9 cellular contexts compared by ENCODE assay signal in the genomic region with DNA sequence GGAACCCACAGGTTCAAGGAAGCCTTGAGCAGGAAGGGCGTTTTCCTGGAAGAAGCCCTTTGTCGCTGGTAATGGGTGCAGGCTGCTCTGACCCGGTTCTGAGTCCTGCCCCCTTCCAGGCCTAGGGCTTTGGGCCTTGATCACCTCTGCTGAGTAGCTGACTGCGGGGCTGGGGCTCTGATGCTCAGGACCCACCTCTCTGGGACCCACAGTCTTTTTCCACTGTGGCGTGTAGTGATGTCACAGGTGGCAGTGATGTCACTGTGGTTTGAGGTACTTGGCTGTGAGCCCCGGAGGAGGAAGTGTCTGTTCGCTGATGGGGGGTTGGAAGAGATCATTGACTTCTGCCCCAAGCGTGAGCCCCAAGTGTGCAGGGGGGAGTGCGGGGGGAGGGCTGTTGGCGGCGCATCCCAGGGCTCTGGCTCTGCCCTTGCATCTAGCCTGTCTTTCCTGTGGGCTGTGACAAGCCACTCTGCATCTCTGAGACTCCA. TPM values are rescaled to one million over a fixed set of nuclear protein-coding genes. Genes with fewer than 3 reads are reported as not detected.
A peak's percentile ranks its signal among the peaks of the same experiment; 100 is the strongest.
DNase-seq lines count a peak whose midpoint lies in the region; ATAC-seq and TF ChIP-seq lines count a peak whose summit lies in the region.
"Had no signal": no experiment of that assay in that cellular context is flagged by ENCODE, and none has a peak within 500 bp of the region (broad histone marks: within the 10 kb centered on the region; RNA-seq: fewer than 3 reads in every experiment).

No MANE protein-coding gene starts in this region.

- H2BK15ac ChIP-seq in IMR-90 (ENCODE audit: low read depth, low read length), result no peak overlapping the region

- H2AFZ ChIP-seq in IMR-90 (replicated peaks; ENCODE audit: low read length, poor library complexity), result no peak overlapping the region

- H3K9me3 ChIP-seq in IMR-90 (ENCODE audit: control insufficient read depth, insufficient read depth, low read length), result no peaks in the 10 kb centered on the region
- H3K9me3 ChIP-seq: tibial artery had no signal

- H2BK120ac ChIP-seq in IMR-90 (ENCODE audit: low read depth, low read length), result no peak overlapping the region

- BruUV-seq in IMR-90 (replicated peaks; lab: Mats Ljungman, UMichigan), result no TSS peak

- no peak overlapping the region for H3K9ac ChIP-seq in IMR-90 (ENCODE audit: low read depth, low read length)

- no peak overlapping the region for H3K56ac ChIP-seq in IMR-90 (ENCODE audit: extremely low read depth, insufficient read depth, low read length)

- no peak overlapping the region for H3K23ac ChIP-seq in IMR-90 (ENCODE audit: low read depth, low read length)

- CTCF ChIA-PET in IMR-90 (lab: Yijun Ruan, JAX), result no interaction called here

- no peak for TF ChIP-seq RAD21 in IMR-90 (IDR thresholded peaks at IDR 0.05; ENCODE audit: low read length)

- TF ChIP-seq CTCF in IMR-90 (conservative IDR thresholded peaks at IDR 0.05; ENCODE audit: low read depth, low read length), result no peak

- POLR2A ChIA-PET in IMR-90 (lab: Charles Lee; ENCODE audit: unreplicated experiment), result no interaction called here

- H3K4me1 ChIP-seq in IMR-90 (ENCODE audit: control insufficient read depth, insufficient read depth, low read length), result peaks cover 22% of the 10 kb centered on the region

- no peak overlapping the region for H4K5ac ChIP-seq in IMR-90 (ENCODE audit: low read depth, low read length)

- peak; percentile 35 for DNase-seq in IMR-90
- peak in 2 of 3 experiments; percentile 76 to 81 for DNase-seq in activated CD8-positive, alpha-beta memory T cell treated with anti-CD3 and anti-CD28 coated beads for 48 hours (ENCODE audit: low read depth in 2 of 3, low spot score in 2 of 3)
- DNase-seq in Right ventricle myocardium superior, result peak; percentile 71
- peak; percentile 75 for DNase-seq in stimulated activated CD4-positive, alpha-beta T cell treated with anti-CD3 and anti-CD28 coated beads, Interleukin-4, amount 100 ng/mL, for 1 hour
- no peak for DNase-seq in HPDE6-E6E7 (ENCODE audit: extremely low spot score)
- no peak for DNase-seq in kidney tubule cell (ENCODE audit: low spot score)
- DNase-seq in kidney glomerular epithelial cell (lab: John Stamatoyannopoulos, UW), result no peak
- DNase-seq in NCI-H69 (lab: John Stamatoyannopoulos, UW), result no peak

- no peak for TF ChIP-seq POLR2A in IMR-90 (IDR thresholded peaks at IDR 0.05; ENCODE audit: low read depth, low read length)

- no peaks in the 10 kb centered on the region; the same call in 1 of the 2 replicates for H4K20me1 ChIP-seq in IMR-90 (ENCODE audit: insufficient read depth, low read length)

- no peak overlapping the region for H3K18ac ChIP-seq in IMR-90 (ENCODE audit: low read depth, low read length)

- H3K27ac ChIP-seq in IMR-90 (ENCODE audit: insufficient read depth, low read length), result no peak overlapping the region

- peaks cover 14% of the 10 kb centered on the region for H3K9me1 ChIP-seq in IMR-90 (ENCODE audit: insufficient read depth, low read length)

- H3K4me3 ChIP-seq in IMR-90 (ENCODE audit: insufficient read depth, low read depth, low read length), result no peak overlapping the region
- H3K4me3 ChIP-seq: tibial artery had no signal

- ATAC-seq in IMR-90 (ENCODE audit: low read depth) (no peak), Right ventricle myocardium superior (ENCODE audit: poor library complexity) (peak; percentile 16)

- H2BK20ac ChIP-seq in IMR-90 (ENCODE audit: low read depth, low read length), result no peak overlapping the region

- no peak overlapping the region for H3K14ac ChIP-seq in IMR-90 (replicated peaks; ENCODE audit: low read depth, low read length)

- H3K27me3 ChIP-seq in IMR-90 (ENCODE audit: control insufficient read depth, insufficient read depth, low read length), result no peaks in the 10 kb centered on the region

- H2AK5ac ChIP-seq in IMR-90 (ENCODE audit: low read depth, low read length), result no peak overlapping the region

- H2AK9ac ChIP-seq in IMR-90 (replicated peaks; ENCODE audit: low read depth, low read length, poor library complexity), result no peak overlapping the region

- H3K4me2 ChIP-seq in IMR-90 (ENCODE audit: low read depth, low read length), result no peak overlapping the region

- peak overlapping the region; percentile 46; the same call in 1 of the 2 replicates for H4K91ac ChIP-seq in IMR-90 (ENCODE audit: insufficient read depth, low read depth, low read length)

- H3K4ac ChIP-seq in IMR-90 (ENCODE audit: low read depth, low read length), result no peak overlapping the region

- dilution Hi-C loops in IMR-90 (cut with HindIII; ENCODE audit: low sequenced_read_pairs, unreplicated experiment), result no loop called here

- in situ Hi-C loops in IMR-90 (cut with MboI; ENCODE audit: low sequenced_read_pairs), result no loop called here

- peaks cover 10% of the 10 kb centered on the region in 2 experiments; a peak in 1 of 4 replicates for H3K79me1 ChIP-seq in IMR-90 (ENCODE audit: low read depth in 1 of 2, low read length in 2 of 2)

- 100% methylated on average over 2 of the region's 11 CpGs; no CpG with 5 or more reads in 1 of the 2 experiments for WGBS in IMR-90 (ENCODE audit: extremely low coverage in 2 of 2, insufficient read length in 1 of 2), 2 experiments

- H2BK5ac ChIP-seq in IMR-90 (ENCODE audit: low read depth, low read length, poor library complexity, severe bottlenecking), result no peak overlapping the region

- H3K36me3 ChIP-seq in IMR-90 (ENCODE audit: control insufficient read depth, insufficient read depth, low read length), result no peaks in the 10 kb centered on the region
- H3K36me3 ChIP-seq: tibial artery had no signal

- intact Hi-C loops in IMR-90 (cut with micrococcal nuclease), result no loop called here
- intact Hi-C loops in Right ventricle myocardium superior (cut with DNase I), result no loop called here

- no peak overlapping the region for H4K8ac ChIP-seq in IMR-90 (ENCODE audit: low read depth in 2 of 2, low read length in 2 of 2)

TF ChIP-seq in IMR-90, 13 proteins besides CTCF, POLR2A, EP300 and RAD21:
- TF ChIP-seq, protein P1, sequence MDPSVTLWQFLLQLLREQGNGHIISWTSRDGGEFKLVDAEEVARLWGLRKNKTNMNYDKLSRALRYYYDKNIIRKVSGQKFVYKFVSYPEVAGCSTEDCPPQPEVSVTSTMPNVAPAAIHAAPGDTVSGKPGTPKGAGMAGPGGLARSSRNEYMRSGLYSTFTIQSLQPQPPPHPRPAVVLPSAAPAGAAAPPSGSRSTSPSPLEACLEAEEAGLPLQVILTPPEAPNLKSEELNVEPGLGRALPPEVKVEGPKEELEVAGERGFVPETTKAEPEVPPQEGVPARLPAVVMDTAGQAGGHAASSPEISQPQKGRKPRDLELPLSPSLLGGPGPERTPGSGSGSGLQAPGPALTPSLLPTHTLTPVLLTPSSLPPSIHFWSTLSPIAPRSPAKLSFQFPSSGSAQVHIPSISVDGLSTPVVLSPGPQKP (IDR thresholded peaks at IDR 0.05; ENCODE audit: borderline replicate concordance, low read depth, low read length), result no peak
TF ChIP-seq in IMR-90: peak in this region for 0.

RNA-seq across cellular contexts. Expression of a gene that starts 6.9 kb away (rescaled TPM):
- total RNA-seq in IMR-90 (2012; rRNA removed) (4.3 and 5.0 TPM in 2 replicates), Right ventricle myocardium superior (13.7 TPM)
- polyA plus RNA-seq in IMR-90 (2012; rRNA removed), result 8.6 and 8.9 TPM in 2 replicates
- polyA plus RNA-seq in IMR-90 (2012; cell fraction: cytosol; rRNA removed), result 6.3 and 11.9 TPM in 2 replicates
- 4.3 and 6.7 TPM in 2 replicates for polyA plus RNA-seq in IMR-90 (2012; cell fraction: nucleus; rRNA removed; ENCODE audit: low replicate concordance)

RNA-seq across cellular contexts. Expression of a gene that starts 56.2 kb away (rescaled TPM):
- total RNA-seq in IMR-90 (2012; rRNA removed), result 16.3 and 18.1 TPM in 2 replicates
- 8.1 and 9.0 TPM in 2 replicates for polyA plus RNA-seq in IMR-90 (2012; rRNA removed)
- 5.3 and 6.3 TPM in 2 replicates for polyA plus RNA-seq in IMR-90 (2012; cell fraction: cytosol; rRNA removed)
- polyA plus RNA-seq in IMR-90 (2012; cell fraction: nucleus; rRNA removed; ENCODE audit: low replicate concordance), result 8.3 and 19.1 TPM in 2 replicates
- total RNA-seq in Right ventricle myocardium superior, result 63.3 TPM

Comparison
In these comparisons a context has a peak if more than half of its experiments do, and no peak if none do; other contexts are left out.
1. DNase-seq: peak in IMR-90 (single experiment), activated CD8-positive, alpha-beta memory T cell treated with anti-CD3 and anti-CD28 coated beads for 48 hours (2 of 3), Right ventricle myocardium superior (single experiment) and stimulated activated CD4-positive, alpha-beta T cell treated with anti-CD3 and anti-CD28 coated beads, Interleukin-4, amount 100 ng/mL, for 1 hour (single experiment); none in HPDE6-E6E7 (single experiment), kidney tubule cell (single experiment), kidney glomerular epithelial cell (single experiment) and NCI-H69 (single experiment).